In the genomic region with DNA sequence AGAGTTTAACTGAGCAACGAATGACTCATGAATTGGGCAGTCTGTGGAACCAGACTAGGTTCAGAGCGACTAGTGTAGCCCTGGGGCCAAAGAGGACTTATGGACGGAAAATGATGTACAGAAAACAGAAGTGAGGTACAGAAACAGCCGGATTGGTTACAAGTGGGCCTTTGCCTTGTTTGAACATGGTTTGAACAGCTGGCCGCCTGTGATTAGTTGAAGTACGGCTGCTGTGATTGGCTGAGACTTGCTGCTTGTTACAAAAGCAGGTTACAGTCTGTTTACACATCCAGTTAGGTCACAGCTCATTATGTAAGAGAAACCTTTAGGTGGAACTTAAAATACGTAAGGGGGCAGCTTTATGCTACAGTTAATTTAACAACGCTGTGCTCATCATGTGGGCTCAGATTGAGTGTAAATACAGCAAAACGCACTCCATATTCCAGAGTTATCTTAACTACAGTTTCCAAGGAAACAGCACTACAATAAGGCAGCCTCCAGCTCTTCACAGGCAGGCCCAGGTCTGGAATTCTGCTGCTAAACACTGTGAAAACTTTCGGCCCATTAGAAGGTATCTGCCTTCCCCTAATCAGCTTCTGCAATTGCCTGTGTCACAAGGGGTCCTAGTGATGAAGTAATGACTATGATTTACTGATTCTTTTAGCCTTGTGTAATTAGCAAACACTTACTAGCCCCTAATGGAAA, we compare ENCODE assay signal across 8 cellular contexts. TPM values are rescaled to one million over a fixed set of nuclear protein-coding genes. Genes with fewer than 3 reads are reported as not detected.
A peak's percentile ranks its signal among the peaks of the same experiment; 100 is the strongest.
DNase-seq lines count a peak whose midpoint lies in the region; ATAC-seq lines count a peak whose summit lies in the region.

No MANE protein-coding gene starts in this region.

- no peak for ATAC-seq in HG03354 (IDR thresholded peaks at IDR 0.05; ENCODE audit: poor library complexity, severe bottlenecking, unreplicated experiment)
- no peak for ATAC-seq in aorta (ENCODE audit: low FRiP score)

- DNase-seq in ELR (ENCODE audit: low read depth) (peak; percentile 35), NCI-H2227 (lab: John Stamatoyannopoulos, UW; ENCODE audit: unreplicated experiment) (peak; percentile 85), aorta (no peak), putamen (ENCODE audit: low spot score) (no peak)
- DNase-seq in activated effector memory CD4-positive, alpha-beta T cell treated with anti-CD3 and anti-CD28 coated beads, Interleukin-2, amount 50 U/mL, for 16 hours = no peak

- peak overlapping the region; percentile 32 for H3K9ac ChIP-seq in mucosa of stomach (ENCODE audit: low read length)

- WGBS in aorta, 2 donors = 70 to 74% methylated on average over 10 of the region's 10 CpGs

- H3K27me3 ChIP-seq in mucosa of stomach (ENCODE audit: control insufficient read depth, insufficient read depth, low read length) (no peaks in the 10 kb centered on the region), aorta (ENCODE audit: control insufficient read depth in 1 of 2, insufficient read depth in 2 of 2, low read length in 1 of 2) (no peaks in the 10 kb centered on the region)

- peak overlapping the region; percentile 70 for H3K27ac ChIP-seq in cingulate gyrus (ENCODE audit: low read depth, low read length)
- no peak overlapping the region for H3K27ac ChIP-seq in aorta (ENCODE audit: low read depth in 1 of 2, low read length in 2 of 2)

- H3K4me1 ChIP-seq in mucosa of stomach (ENCODE audit: control insufficient read depth, insufficient read depth, low read length) (peaks cover 13% of the 10 kb centered on the region), aorta (ENCODE audit: control insufficient read depth in 1 of 2, insufficient read depth in 2 of 2, low read length in 2 of 2) (peaks cover 0 to 4% of the 10 kb centered on the region in 2 donors)

- no peaks in the 10 kb centered on the region for H3K9me3 ChIP-seq in mucosa of stomach (ENCODE audit: control insufficient read depth, low read length)
- no peaks in the 10 kb centered on the region for H3K9me3 ChIP-seq in aorta (ENCODE audit: control insufficient read depth, low read length)

- intact Hi-C loops in aorta (cut with DNase I) = loop anchor here in 1 of 2 donors (10.0 kb wide), 1 partner anchor 463 kb away; no protein-coding TSS in a partner anchor

- no peak overlapping the region for H3K4me3 ChIP-seq in mucosa of stomach (ENCODE audit: low read length)
- H3K4me3 ChIP-seq in aorta (ENCODE audit: low read length in 2 of 2) = no peak overlapping the region

- H3K36me3 ChIP-seq in mucosa of stomach (ENCODE audit: control insufficient read depth, insufficient read depth, low read length) (no peaks in the 10 kb centered on the region), aorta (ENCODE audit: control insufficient read depth in 1 of 2, insufficient read depth in 2 of 2, low read length in 1 of 2) (peaks cover 0 to 1% of the 10 kb centered on the region in 2 donors)

RNA-seq across cellular contexts. Expression of a gene that starts 6.5 kb away (rescaled TPM):
- 10 to 100 TPM in 1 of 2 donors, 1 to 10 TPM in 1; 5.0 to 11.4 TPM for total RNA-seq in aorta
- polyA plus RNA-seq in aorta = 1 to 10 TPM; 6.8 to 8.5 TPM

RNA-seq across cellular contexts. Expression of a gene that starts 16.9 kb away (rescaled TPM):
- under 1 TPM; 0.36 to 0.54 TPM for total RNA-seq in aorta
- not detected for polyA plus RNA-seq in aorta

RNA-seq across cellular contexts. Expression of a gene that starts 41.6 kb away (rescaled TPM):
- 10 to 100 TPM in 1 of 2 donors, 1 to 10 TPM in 1; 5.6 to 38.8 TPM for total RNA-seq in aorta
- polyA plus RNA-seq in aorta = 1 to 10 TPM in 1 of 2 donors, not detected in 1; 3.1 TPM

Comparison
In these comparisons a context has a peak if more than half of its experiments do, and no peak if none do; other contexts are left out.
1. DNase-seq: peak in ELR (single experiment) and NCI-H2227 (single experiment); none in activated effector memory CD4-positive, alpha-beta T cell treated with anti-CD3 and anti-CD28 coated beads, Interleukin-2, amount 50 U/mL, for 16 hours (single experiment), aorta (0 of 2) and putamen (single experiment).